Comparison of ENCODE assay signal across 1 cellular context in the genomic region with DNA sequence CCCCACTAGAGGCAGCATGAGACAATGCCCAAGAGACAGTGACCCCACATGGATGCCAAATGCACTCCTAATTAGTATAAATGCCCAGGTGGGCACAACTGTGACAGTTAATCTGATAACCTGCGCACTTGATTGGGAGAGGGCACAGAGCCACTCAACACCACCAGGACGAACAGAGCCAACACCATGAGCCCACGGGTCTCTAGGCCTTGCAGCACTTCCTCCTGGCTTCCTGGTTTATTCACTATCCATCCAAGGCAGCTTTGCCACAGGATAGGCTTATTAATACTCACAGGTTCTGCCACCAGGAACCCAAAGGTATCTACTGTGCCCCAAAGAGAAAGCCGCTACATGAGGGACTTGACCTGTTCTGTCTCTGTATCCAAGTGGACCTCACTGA.
TF ChIP-seq lines count a peak whose summit lies in the region.

No MANE protein-coding gene starts in this region.

TF ChIP-seq in HepG2, 621 proteins besides CTCF, POLR2A, EP300 and RAD21:
- TF ChIP-seq POLR2AphosphoS5 (IDR thresholded peaks at IDR 0.05; ENCODE audit: low read depth, low read length): 0 out of 2 replicates have a peak, but pooled peaks have one; percentile 5
- no peak for TF ChIP-seq GZF1 (CRISPR knock-in tag; IDR thresholded peaks at IDR 0.05)
- no peak for TF ChIP-seq ZBTB49 (CRISPR knock-in tag; IDR thresholded peaks at IDR 0.05; ENCODE audit: borderline replicate concordance)
- no peak for TF ChIP-seq ZNF780A (CRISPR knock-in tag; IDR thresholded peaks at IDR 0.05)
- TF ChIP-seq ZNF75D (CRISPR knock-in tag; IDR thresholded peaks at IDR 0.05; ENCODE audit: borderline replicate concordance): 0 out of 2 replicates have a peak, but pooled peaks have one; percentile 61
- no peak for TF ChIP-seq ARID5B (CRISPR knock-in tag; IDR thresholded peaks at IDR 0.05)
- TF ChIP-seq RFXAP (CRISPR knock-in tag; IDR thresholded peaks at IDR 0.05; ENCODE audit: borderline replicate concordance): no peak
- 0 out of 2 replicates have a peak, but pooled peaks have one; percentile 36 for TF ChIP-seq FOXC1 (CRISPR knock-in tag; IDR thresholded peaks at IDR 0.05; ENCODE audit: borderline replicate concordance)
- no peak for TF ChIP-seq E2F5 (CRISPR knock-in tag; conservative IDR thresholded peaks at IDR 0.05)
- TF ChIP-seq ZNF224 (CRISPR knock-in tag; IDR thresholded peaks at IDR 0.05): no peak
- no peak for TF ChIP-seq GABPA (IDR thresholded peaks at IDR 0.05; ENCODE audit: low read depth, low read length)
- TF ChIP-seq GABPA (CRISPR knock-in tag; IDR thresholded peaks at IDR 0.05; ENCODE audit: low read depth): no peak
- no peak for TF ChIP-seq BHLHE40 (IDR thresholded peaks at IDR 0.05; ENCODE audit: low read length)
- no peak for TF ChIP-seq TEF (CRISPR knock-in tag; IDR thresholded peaks at IDR 0.05)
- no peak for TF ChIP-seq SIX4 (CRISPR knock-in tag; IDR thresholded peaks at IDR 0.05)
- 0 out of 2 replicates have a peak, but pooled peaks have one; percentile 35 for TF ChIP-seq ZNF891 (CRISPR knock-in tag; IDR thresholded peaks at IDR 0.05)
- no peak for TF ChIP-seq CREBL2 (CRISPR knock-in tag; IDR thresholded peaks at IDR 0.05; ENCODE audit: borderline replicate concordance)
- TF ChIP-seq RBM22 (optimal IDR thresholded peaks at IDR 0.05; ENCODE audit: low read length): peak; percentile 93
- TF ChIP-seq, protein P1, sequence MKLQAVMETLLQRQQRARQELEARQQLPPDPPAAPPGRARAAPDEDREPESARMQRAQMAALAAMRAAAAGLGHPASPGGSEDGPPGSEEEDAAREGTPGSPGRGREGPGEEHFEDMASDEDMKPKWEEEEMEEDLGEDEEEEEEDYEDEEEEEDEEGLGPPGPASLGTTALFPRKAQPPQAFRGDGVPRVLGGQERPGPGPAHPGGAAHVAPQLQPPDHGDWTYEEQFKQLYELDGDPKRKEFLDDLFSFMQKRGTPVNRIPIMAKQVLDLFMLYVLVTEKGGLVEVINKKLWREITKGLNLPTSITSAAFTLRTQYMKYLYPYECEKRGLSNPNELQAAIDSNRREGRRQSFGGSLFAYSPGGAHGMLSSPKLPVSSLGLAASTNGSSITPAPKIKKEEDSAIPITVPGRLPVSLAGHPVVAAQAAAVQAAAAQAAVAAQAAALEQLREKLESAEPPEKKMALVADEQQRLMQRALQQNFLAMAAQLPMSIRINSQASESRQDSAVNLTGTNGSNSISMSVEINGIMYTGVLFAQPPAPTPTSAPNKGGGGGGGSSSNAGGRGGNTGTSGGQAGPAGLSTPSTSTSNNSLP (IDR thresholded peaks at IDR 0.05; ENCODE audit: low read depth, low read length): no peak
- TF ChIP-seq ZC3H13 (CRISPR knock-in tag; IDR thresholded peaks at IDR 0.05): no peak
TF ChIP-seq in HepG2: peak in this region for 5.
